Comparison of ENCODE assay signal across 8 cellular contexts in genomic region chr6:144346719-144347446, GRCh38.
A peak's percentile ranks its signal among the peaks of the same experiment; 100 is the strongest.
DNase-seq lines count a peak whose midpoint lies in the region; ATAC-seq and TF ChIP-seq lines count a peak whose summit lies in the region.

No MANE protein-coding gene starts in this region.

- WGBS in esophagus muscularis mucosa, result 76% methylated on average over 11 of the region's 11 CpGs

- no peak for TF ChIP-seq EP300 in esophagus muscularis mucosa (IDR thresholded peaks at IDR 0.05)

- H3K27me3 Mint-ChIP-seq in activated CD8-positive, alpha-beta memory T cell treated with anti-CD3 and anti-CD28 coated beads, Interleukin-2, amount 10 ng/mL, durations not matched to agents 7 days and 5 days, result no peaks in the 10 kb centered on the region
- H3K27me3 Mint-ChIP-seq in stimulated activated memory B cell treated with anti-CD40 and anti-IgM and Interleukin-4, amounts not matched to agents 10 μg/mL and 1 μg/mL and 100 μg/mL, for 72 hours, result no peaks in the 10 kb centered on the region

- intact Hi-C loops in esophagus muscularis mucosa (cut with DNase I), result no loop called here

- no peak for TF ChIP-seq POLR2A in esophagus muscularis mucosa (IDR thresholded peaks at IDR 0.05; ENCODE audit: low read depth)

- peaks cover 4% of the 10 kb centered on the region for H3K36me3 ChIP-seq in SJSA1
- no peaks in the 10 kb centered on the region for H3K36me3 ChIP-seq in esophagus muscularis mucosa

- H3K4me3 ChIP-seq in SJSA1 (no peak overlapping the region), esophagus muscularis mucosa (no peak overlapping the region)

- ATAC-seq in activated CD8-positive, alpha-beta memory T cell treated with anti-CD3 and anti-CD28 coated beads, Interleukin-2, amount 10 ng/mL, durations not matched to agents 7 days and 5 days, result no peak
- no peak for ATAC-seq in stimulated activated memory B cell treated with anti-CD40 and anti-IgM and Interleukin-4, amounts not matched to agents 10 μg/mL and 1 μg/mL and 100 μg/mL, for 72 hours

- H3K27ac ChIP-seq in SJSA1, result peak overlapping the region; percentile 55
- H3K27ac ChIP-seq in esophagus muscularis mucosa (replicated peaks in 1 of 4), result peak overlapping the region in 1 of 4 donors; percentile 34

- H3K4me1 Mint-ChIP-seq in activated CD8-positive, alpha-beta memory T cell treated with anti-CD3 and anti-CD28 coated beads, Interleukin-2, amount 10 ng/mL, durations not matched to agents 7 days and 5 days, result peaks cover 73% of the 10 kb centered on the region
- peaks cover 94% of the 10 kb centered on the region for H3K4me1 Mint-ChIP-seq in stimulated activated memory B cell treated with anti-CD40 and anti-IgM and Interleukin-4, amounts not matched to agents 10 μg/mL and 1 μg/mL and 100 μg/mL, for 72 hours

- peak overlapping the region; percentile 56 for H3K27ac Mint-ChIP-seq in activated CD8-positive, alpha-beta memory T cell treated with anti-CD3 and anti-CD28 coated beads, Interleukin-2, amount 10 ng/mL, durations not matched to agents 7 days and 5 days
- peak overlapping the region; percentile 51 for H3K27ac Mint-ChIP-seq in stimulated activated memory B cell treated with anti-CD40 and anti-IgM and Interleukin-4, amounts not matched to agents 10 μg/mL and 1 μg/mL and 100 μg/mL, for 72 hours

- peak overlapping the region; percentile 57 for H3K4me3 Mint-ChIP-seq in activated CD8-positive, alpha-beta memory T cell treated with anti-CD3 and anti-CD28 coated beads, Interleukin-2, amount 10 ng/mL, durations not matched to agents 7 days and 5 days
- H3K4me3 Mint-ChIP-seq in stimulated activated memory B cell treated with anti-CD40 and anti-IgM and Interleukin-4, amounts not matched to agents 10 μg/mL and 1 μg/mL and 100 μg/mL, for 72 hours, result peak overlapping the region; percentile 63

- H3K36me3 Mint-ChIP-seq in activated CD8-positive, alpha-beta memory T cell treated with anti-CD3 and anti-CD28 coated beads, Interleukin-2, amount 10 ng/mL, durations not matched to agents 7 days and 5 days, result peaks cover 29% of the 10 kb centered on the region
- peaks cover 18% of the 10 kb centered on the region for H3K36me3 Mint-ChIP-seq in stimulated activated memory B cell treated with anti-CD40 and anti-IgM and Interleukin-4, amounts not matched to agents 10 μg/mL and 1 μg/mL and 100 μg/mL, for 72 hours

- no peak for DNase-seq in activated CD8-positive, alpha-beta memory T cell treated with anti-CD3 and anti-CD28 coated beads, Interleukin-2, amount 10 ng/mL, durations not matched to agents 7 days and 5 days
- no peak for DNase-seq in activated CD8-positive, alpha-beta memory T cell treated with anti-CD3 and anti-CD28 coated beads, Interleukin-2, amount 50 U/mL, for 4 hours
- DNase-seq in SJSA1 (ENCODE audit: low read depth in 1 of 2, low spot score in 2 of 2) (peak; percentile 64 to 81), esophagus muscularis mucosa (ENCODE audit: extremely low spot score) (peak; percentile 34), globus pallidus (ENCODE audit: low spot score) (no peak), DMS79 treated with DMSO at 0.1 percent for 48 hours (lab: John Stamatoyannopoulos, UW) (no peak)
- DNase-seq in activated effector memory CD4-positive, alpha-beta T cell treated with anti-CD3 and anti-CD28 coated beads, Interleukin-2, amount 50 U/mL, for 16 hours, result no peak

- TF ChIP-seq CTCF in esophagus muscularis mucosa (IDR thresholded peaks at IDR 0.05), result no peak

- H3K4me1 ChIP-seq in SJSA1 (replicated peaks) (peaks cover 40% of the 10 kb centered on the region), esophagus muscularis mucosa (peaks cover 54 to 65% (median 60%) of the 10 kb centered on the region in 4 donors)

- CTCF ChIA-PET in activated CD8-positive, alpha-beta memory T cell treated with anti-CD3 and anti-CD28 coated beads, Interleukin-2, amount 10 ng/mL, durations not matched to agents 7 days and 5 days (lab: Charles Lee), result interaction anchor here (0.9 to 1.5 kb wide), 6 partner anchors 10 to 133 kb away, joined by 3 to 5 read pairs (median 3); no protein-coding TSS in a partner anchor

- H3K9me3 ChIP-seq in SJSA1 (replicated peaks) (no peaks in the 10 kb centered on the region), esophagus muscularis mucosa (no peaks in the 10 kb centered on the region)

- no peaks in the 10 kb centered on the region for H3K9me3 Mint-ChIP-seq in activated CD8-positive, alpha-beta memory T cell treated with anti-CD3 and anti-CD28 coated beads, Interleukin-2, amount 10 ng/mL, durations not matched to agents 7 days and 5 days (ENCODE audit: low read depth)
- H3K9me3 Mint-ChIP-seq in stimulated activated memory B cell treated with anti-CD40 and anti-IgM and Interleukin-4, amounts not matched to agents 10 μg/mL and 1 μg/mL and 100 μg/mL, for 72 hours, result peaks cover 3% of the 10 kb centered on the region

- no peaks in the 10 kb centered on the region for H3K27me3 ChIP-seq in SJSA1 (replicated peaks)
- no peaks in the 10 kb centered on the region for H3K27me3 ChIP-seq in esophagus muscularis mucosa

Comparison
In these comparisons a context has a peak if more than half of its experiments do, and no peak if none do; other contexts are left out.
1. DNase-seq: peak in SJSA1 (2 of 2) and esophagus muscularis mucosa (single experiment); none in activated CD8-positive, alpha-beta memory T cell treated with anti-CD3 and anti-CD28 coated beads, Interleukin-2, amount 10 ng/mL, durations not matched to agents 7 days and 5 days (single experiment), activated CD8-positive, alpha-beta memory T cell treated with anti-CD3 and anti-CD28 coated beads, Interleukin-2, amount 50 U/mL, for 4 hours (single experiment), activated effector memory CD4-positive, alpha-beta T cell treated with anti-CD3 and anti-CD28 coated beads, Interleukin-2, amount 50 U/mL, for 16 hours (single experiment), globus pallidus (single experiment) and DMS79 treated with DMSO at 0.1 percent for 48 hours (single experiment).